Comparison of ENCODE assay signal across 23 cellular contexts in the genomic region with DNA sequence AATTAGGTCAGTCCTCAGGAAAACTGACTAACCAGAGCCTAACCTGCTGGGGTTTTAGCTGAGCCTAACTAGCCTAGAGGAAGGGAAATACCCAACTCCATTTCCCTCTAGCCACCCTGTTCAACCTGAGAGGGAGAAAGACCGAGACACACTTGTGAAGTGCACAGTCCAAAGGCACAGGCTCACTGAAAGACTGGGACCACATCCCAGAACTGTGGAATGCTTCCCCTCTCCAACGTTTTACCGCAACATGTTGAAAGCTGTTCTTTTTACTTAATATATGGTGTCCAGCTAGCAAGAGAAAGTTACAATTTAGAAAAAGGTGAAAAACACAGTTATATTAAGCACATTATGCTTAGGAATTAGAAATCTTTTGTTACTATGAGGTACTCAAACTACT.
"Had no signal": no experiment of that assay in that cellular context is flagged by ENCODE, and none has a peak within 500 bp of the region (broad histone marks: within the 10 kb centered on the region; RNA-seq: fewer than 3 reads in every experiment).

No MANE protein-coding gene starts in this region.

- DNase-seq: activated CD4-positive, alpha-beta T cell treated with anti-CD3 and anti-CD28 coated beads for 4 hours; activated CD8-positive, alpha-beta memory T cell treated with anti-CD3 and anti-CD28 coated beads, Interleukin-2, amount 50 U/mL, for 4 hours; activated CD8-positive, alpha-beta T cell treated with anti-CD3 and anti-CD28 coated beads for 36 hours; activated gamma-delta T cell treated with Interleukin-2 at 50 U/mL for 16 hours; activated naive CD4-positive, alpha-beta T cell treated with anti-CD3 and anti-CD28 coated beads, Interleukin-2, amount 10 ng/mL, durations not matched to agents 7 days and 5 days; activated naive CD8-positive, alpha-beta T cell treated with anti-CD3 and anti-CD28 coated beads for 36 hours; activated T-cell treated with anti-CD3 and anti-CD28 coated beads, Interleukin-2, amount 50 U/mL, for 72 hours; aorta; central memory CD4-positive, alpha-beta T cell; KG1; MV-4-11; NCI-H1092 treated with DMSO at 0.1 percent for 48 hours; NCI-H1417 treated with DMSO at 0.1 percent for 48 hours; NCI-H2029; NCI-H2107; NCI-H2171 treated with DMSO at 0.1 percent for 48 hours; NCI-H345; NCI-H510A; NCI-H526 treated with DMSO at 0.1 percent for 48 hours; NCI-H82; SW 1271 had no signal

- ATAC-seq: activated CD4-positive, CD25-positive, alpha-beta regulatory T cell treated with anti-CD3 and anti-CD28 coated beads, Interleukin-2, amount 50 U/mL, for 24 hours; activated CD8-positive, alpha-beta T cell treated with anti-CD3 and anti-CD28 coated beads for 36 hours; activated T-cell treated with anti-CD3 and anti-CD28 coated beads, Interleukin-2, amount 50 U/mL, for 72 hours had no signal

- H3K27ac ChIP-seq: SK-N-MC had no signal

- H3K4me3 ChIP-seq: SK-N-MC had no signal
